ENCODE assay signal across 1 cellular context in the genomic region with DNA sequence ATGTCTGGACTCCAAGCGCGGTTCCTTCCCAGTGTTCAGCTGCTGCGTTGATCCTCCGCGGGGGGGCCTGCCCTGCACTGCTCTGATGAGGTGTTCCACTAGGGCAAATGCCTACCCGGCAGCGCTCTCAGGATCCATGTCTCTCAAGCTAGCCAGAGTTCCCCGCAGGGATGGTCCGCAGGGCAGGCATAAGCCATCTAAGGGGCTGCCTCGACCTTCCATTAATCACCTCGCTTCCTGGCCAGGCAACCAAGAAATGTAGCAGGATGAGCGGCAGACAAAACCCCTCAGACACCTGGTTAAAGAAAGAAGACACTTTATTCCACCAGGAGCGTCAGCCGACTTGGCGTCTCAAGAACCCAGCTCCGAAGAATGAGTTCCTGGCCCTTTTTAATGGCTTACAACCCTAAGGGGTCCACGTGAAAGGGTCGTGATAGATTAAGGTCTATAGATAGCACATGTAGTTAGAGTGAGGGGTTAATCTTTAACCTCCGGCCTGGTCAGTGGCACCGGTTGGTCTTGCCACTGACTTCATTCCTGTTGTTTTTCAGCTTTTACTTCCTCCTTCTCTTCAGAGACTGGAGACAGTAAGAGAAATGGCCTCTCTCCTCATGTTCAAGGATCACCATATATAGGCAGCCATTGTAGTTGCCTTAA.
TF ChIP-seq lines count a peak whose summit lies in the region.

No MANE protein-coding gene starts in this region.

TF ChIP-seq in HepG2, 621 proteins besides CTCF, POLR2A, EP300 and RAD21:
- TF ChIP-seq ELF1 (CRISPR knock-in tag; IDR thresholded peaks at IDR 0.05) (0 out of 2 replicates have a peak, but pooled peaks have one; percentile 13), ZFAT (CRISPR knock-in tag; conservative IDR thresholded peaks at IDR 0.05) (no peak), ELF3 (CRISPR knock-in tag; IDR thresholded peaks at IDR 0.05) (peak; percentile 94)
- TF ChIP-seq, protein P1, sequence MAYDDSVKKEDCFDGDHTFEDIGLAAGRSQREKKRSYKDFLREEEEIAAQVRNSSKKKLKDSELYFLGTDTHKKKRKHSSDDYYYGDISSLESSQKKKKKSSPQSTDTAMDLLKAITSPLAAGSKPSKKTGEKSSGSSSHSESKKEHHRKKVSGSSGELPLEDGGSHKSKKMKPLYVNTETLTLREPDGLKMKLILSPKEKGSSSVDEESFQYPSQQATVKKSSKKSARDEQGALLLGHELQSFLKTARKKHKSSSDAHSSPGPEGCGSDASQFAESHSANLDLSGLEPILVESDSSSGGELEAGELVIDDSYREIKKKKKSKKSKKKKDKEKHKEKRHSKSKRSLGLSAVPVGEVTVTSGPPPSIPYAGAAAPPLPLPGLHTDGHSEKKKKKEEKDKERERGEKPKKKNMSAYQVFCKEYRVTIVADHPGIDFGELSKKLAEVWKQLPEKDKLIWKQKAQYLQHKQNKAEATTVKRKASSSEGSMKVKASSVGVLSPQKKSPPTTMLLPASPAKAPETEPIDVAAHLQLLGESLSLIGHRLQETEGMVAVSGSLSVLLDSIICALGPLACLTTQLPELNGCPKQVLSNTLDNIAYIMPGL (CRISPR knock-in tag; IDR thresholded peaks at IDR 0.05; ENCODE audit: borderline replicate concordance in 1 of 2, low read depth in 1 of 2), result no peak
- TF ChIP-seq, protein P2, sequence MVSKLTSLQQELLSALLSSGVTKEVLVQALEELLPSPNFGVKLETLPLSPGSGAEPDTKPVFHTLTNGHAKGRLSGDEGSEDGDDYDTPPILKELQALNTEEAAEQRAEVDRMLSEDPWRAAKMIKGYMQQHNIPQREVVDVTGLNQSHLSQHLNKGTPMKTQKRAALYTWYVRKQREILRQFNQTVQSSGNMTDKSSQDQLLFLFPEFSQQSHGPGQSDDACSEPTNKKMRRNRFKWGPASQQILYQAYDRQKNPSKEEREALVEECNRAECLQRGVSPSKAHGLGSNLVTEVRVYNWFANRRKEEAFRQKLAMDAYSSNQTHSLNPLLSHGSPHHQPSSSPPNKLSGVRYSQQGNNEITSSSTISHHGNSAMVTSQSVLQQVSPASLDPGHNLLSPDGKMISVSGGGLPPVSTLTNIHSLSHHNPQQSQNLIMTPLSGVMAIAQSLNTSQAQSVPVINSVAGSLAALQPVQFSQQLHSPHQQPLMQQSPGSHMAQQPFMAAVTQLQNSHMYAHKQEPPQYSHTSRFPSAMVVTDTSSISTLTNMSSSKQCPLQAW (CRISPR knock-in tag; IDR thresholded peaks at IDR 0.05), result peak; percentile 64
- TF ChIP-seq, protein P3, sequence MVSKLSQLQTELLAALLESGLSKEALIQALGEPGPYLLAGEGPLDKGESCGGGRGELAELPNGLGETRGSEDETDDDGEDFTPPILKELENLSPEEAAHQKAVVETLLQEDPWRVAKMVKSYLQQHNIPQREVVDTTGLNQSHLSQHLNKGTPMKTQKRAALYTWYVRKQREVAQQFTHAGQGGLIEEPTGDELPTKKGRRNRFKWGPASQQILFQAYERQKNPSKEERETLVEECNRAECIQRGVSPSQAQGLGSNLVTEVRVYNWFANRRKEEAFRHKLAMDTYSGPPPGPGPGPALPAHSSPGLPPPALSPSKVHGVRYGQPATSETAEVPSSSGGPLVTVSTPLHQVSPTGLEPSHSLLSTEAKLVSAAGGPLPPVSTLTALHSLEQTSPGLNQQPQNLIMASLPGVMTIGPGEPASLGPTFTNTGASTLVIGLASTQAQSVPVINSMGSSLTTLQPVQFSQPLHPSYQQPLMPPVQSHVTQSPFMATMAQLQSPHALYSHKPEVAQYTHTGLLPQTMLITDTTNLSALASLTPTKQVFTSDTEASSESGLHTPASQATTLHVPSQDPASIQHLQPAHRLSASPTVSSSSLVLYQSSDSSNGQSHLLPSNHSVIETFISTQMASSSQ (IDR thresholded peaks at IDR 0.05; ENCODE audit: low read depth), result peak; percentile 49
- TF ChIP-seq, protein P3 (CRISPR knock-in tag; IDR thresholded peaks at IDR 0.05; ENCODE audit: borderline replicate concordance), result no peak
- TF ChIP-seq, protein P4, sequence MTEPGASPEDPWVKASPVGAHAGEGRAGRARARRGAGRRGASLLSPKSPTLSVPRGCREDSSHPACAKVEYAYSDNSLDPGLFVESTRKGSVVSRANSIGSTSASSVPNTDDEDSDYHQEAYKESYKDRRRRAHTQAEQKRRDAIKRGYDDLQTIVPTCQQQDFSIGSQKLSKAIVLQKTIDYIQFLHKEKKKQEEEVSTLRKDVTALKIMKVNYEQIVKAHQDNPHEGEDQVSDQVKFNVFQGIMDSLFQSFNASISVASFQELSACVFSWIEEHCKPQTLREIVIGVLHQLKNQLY (CRISPR knock-in tag; IDR thresholded peaks at IDR 0.05), result peak; percentile 29; the same call in 1 of the 2 replicates
